12 cellular contexts compared by ENCODE assay signal in genomic region chr4:40998680-40999358, GRCh38.
DNase-seq lines count a peak whose midpoint lies in the region; ATAC-seq and TF ChIP-seq lines count a peak whose summit lies in the region.
"Had no signal": no experiment of that assay in that cellular context is flagged by ENCODE, and none has a peak within 500 bp of the region (broad histone marks: within the 10 kb centered on the region; RNA-seq: fewer than 3 reads in every experiment).

No MANE protein-coding gene starts in this region.

- H3K27me3 ChIP-seq in HCT116 (ENCODE audit: insufficient read depth, low read length): no peaks in the 10 kb centered on the region

- no peak overlapping the region for H2AFZ ChIP-seq in HCT116 (ENCODE audit: low read depth, low read length, poor library complexity, severe bottlenecking)

- H3K36me3 ChIP-seq in HCT116 (ENCODE audit: control insufficient read depth in 1 of 2, insufficient read depth in 2 of 2, low read length in 2 of 2): no peaks in the 10 kb centered on the region

- H3K4me3 ChIP-seq in HCT116 (replicated peaks in 1 of 2; ENCODE audit: low read depth in 1 of 2, low read length in 2 of 2): peak overlapping the region in 1 of 2 experiments; percentile 39; a peak in 2 of 4 replicates
- H3K4me3 ChIP-seq in fibroblast of pulmonary artery (replicated peaks; ENCODE audit: low read depth, low read length): no peak overlapping the region

- ATAC-seq in HCT116: peak; percentile 82
- no peak for ATAC-seq in HG03108 (IDR thresholded peaks at IDR 0.05; ENCODE audit: unreplicated experiment)
- no peak for ATAC-seq in HG02981 (IDR thresholded peaks at IDR 0.05; ENCODE audit: unreplicated experiment)
- no peak for ATAC-seq in GM21529 (IDR thresholded peaks at IDR 0.05; ENCODE audit: unreplicated experiment)

- TF ChIP-seq POLR2A in HCT116 (IDR thresholded peaks at IDR 0.05; ENCODE audit: borderline replicate concordance, extremely low read depth, insufficient read depth, insufficient read length): no peak

- CTCF ChIA-PET in HCT116 (lab: Charles Lee): interaction anchor here (0.6 to 0.9 kb wide), 3 partner anchors 22 to 422 kb away, joined by 3 read pairs; no protein-coding TSS in a partner anchor

- peak overlapping the region; percentile 37 for H3K9ac ChIP-seq in HCT116 (ENCODE audit: low read length)

- in situ Hi-C loops in G401 (cut with HindIII; ENCODE audit: low sequenced_read_pairs): no loop called here

- peaks cover 0 to 5% of the 10 kb centered on the region in 2 experiments; a peak in 1 of 4 replicates for H3K9me3 ChIP-seq in HCT116 (ENCODE audit: control insufficient read depth in 1 of 2, insufficient read depth in 1 of 2, low read depth in 1 of 2, low read length in 2 of 2)

- DNase-seq in HCT116 (ENCODE audit: low read depth, low spot score) (peak; percentile 69), RKO (ENCODE audit: low spot score) (peak; percentile 27), fibroblast of pulmonary artery (ENCODE audit: low read depth) (peak; percentile 80), renal cortical epithelial cell (ENCODE audit: low read depth) (peak; percentile 63), G401 (ENCODE audit: low spot score) (no peak)
- DNase-seq: activated naive CD8-positive, alpha-beta T cell treated with anti-CD3 and anti-CD28 coated beads, Interleukin-2, amount 10 ng/mL, durations not matched to agents 7 days and 5 days; DMS79; NCI-H2029 treated with DMSO at 0.1 percent for 48 hours; SHP77 had no signal

- peaks cover 32 to 68% of the 10 kb centered on the region in 2 experiments for H3K4me1 ChIP-seq in HCT116 (ENCODE audit: control insufficient read depth in 1 of 2, insufficient read depth in 2 of 2, low read length in 2 of 2)

- TSS peak; percentile 61 for BruUV-seq in HCT116 (replicated peaks; lab: Mats Ljungman, UMichigan)

- TF ChIP-seq RAD21 in HCT116 (IDR thresholded peaks at IDR 0.05; ENCODE audit: low read depth): no peak

- peaks cover 67% of the 10 kb centered on the region for H3K79me2 ChIP-seq in HCT116 (ENCODE audit: insufficient read depth, low read length)

- intact Hi-C loops in HCT116 (cut with micrococcal nuclease): no loop called here

- H3K9me2 ChIP-seq in HCT116 (ENCODE audit: insufficient read depth): no peaks in the 10 kb centered on the region

- H3K4me2 ChIP-seq in HCT116 (ENCODE audit: low read length): peak overlapping the region; percentile 69

- peak overlapping the region; percentile 66 for H3K27ac ChIP-seq in HCT116 (ENCODE audit: low read depth, low read length)

- no peaks in the 10 kb centered on the region for H4K20me1 ChIP-seq in HCT116 (ENCODE audit: insufficient read depth)

- POLR2A ChIA-PET in HCT116 (lab: Charles Lee): no interaction called here

- TF ChIP-seq CTCF in HCT116 (IDR thresholded peaks at IDR 0.05 in 2 of 3, conservative IDR thresholded peaks at IDR 0.05 in 1 of 3; ENCODE audit: borderline replicate concordance in 1 of 3, insufficient read depth in 1 of 3, low read depth in 2 of 3, low read length in 2 of 3): no peak
- no peak for TF ChIP-seq CTCF in fibroblast of pulmonary artery (IDR thresholded peaks at IDR 0.05; ENCODE audit: low read length, missing control alignments)

- RAD21 ChIA-PET in HCT116 (lab: Charles Lee; ENCODE audit: low non-redundant PET in 1 of 2, low total read pairs in 2 of 2, uncharacterized antibody in 2 of 2, unreplicated experiment in 2 of 2): no interaction called here

TF ChIP-seq in HCT116, 20 proteins besides CTCF, POLR2A, EP300 and RAD21:
- TF ChIP-seq CBX3 (IDR thresholded peaks at IDR 0.05; ENCODE audit: low read depth) (peak; percentile 92), ZFX (IDR thresholded peaks at IDR 0.05) (no peak), EZH2 (IDR thresholded peaks at IDR 0.05) (no peak), ZNF274 (IDR thresholded peaks at IDR 0.05; ENCODE audit: low read depth, low read length) (no peak), TCF7L2 (IDR thresholded peaks at IDR 0.05; ENCODE audit: borderline replicate concordance, extremely low read depth, insufficient read depth, insufficient read length) (no peak), EGR1 (IDR thresholded peaks at IDR 0.05; ENCODE audit: low read depth) (no peak), SIN3A (IDR thresholded peaks at IDR 0.05; ENCODE audit: low read depth) (0 out of 2 replicates have a peak, but pooled peaks have one; percentile 28), JUND (IDR thresholded peaks at IDR 0.05) (peak; percentile 86), POLR2AphosphoS5 (IDR thresholded peaks at IDR 0.05; ENCODE audit: low read depth, low read length) (peak; percentile 33; the same call in 1 of the 2 replicates), SRF (IDR thresholded peaks at IDR 0.05; ENCODE audit: low read depth) (no peak), SP1 (IDR thresholded peaks at IDR 0.05; ENCODE audit: low read depth) (peak; percentile 71), CEBPB (IDR thresholded peaks at IDR 0.05; ENCODE audit: low read depth) (0 out of 2 replicates have a peak, but pooled peaks have one; percentile 22), REST (IDR thresholded peaks at IDR 0.05; ENCODE audit: low read depth) (no peak), ELF1 (IDR thresholded peaks at IDR 0.05; ENCODE audit: borderline replicate concordance, low read depth) (no peak), ZBTB33 (IDR thresholded peaks at IDR 0.05; ENCODE audit: extremely low read depth, insufficient replicate concordance, low read length) (no peak), EZH2phosphoT487 (IDR thresholded peaks at IDR 0.05; ENCODE audit: borderline replicate concordance) (no peak), FOSL1 (IDR thresholded peaks at IDR 0.05; ENCODE audit: low read depth) (peak; percentile 86), YY1 (IDR thresholded peaks at IDR 0.05; ENCODE audit: extremely low read depth, insufficient replicate concordance, low read depth, low read length) (no peak)
- TF ChIP-seq, protein P1, sequence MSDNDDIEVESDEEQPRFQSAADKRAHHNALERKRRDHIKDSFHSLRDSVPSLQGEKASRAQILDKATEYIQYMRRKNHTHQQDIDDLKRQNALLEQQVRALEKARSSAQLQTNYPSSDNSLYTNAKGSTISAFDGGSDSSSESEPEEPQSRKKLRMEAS (IDR thresholded peaks at IDR 0.05): peak; percentile 42; the same call in 1 of the 2 replicates
- TF ChIP-seq, protein P2, sequence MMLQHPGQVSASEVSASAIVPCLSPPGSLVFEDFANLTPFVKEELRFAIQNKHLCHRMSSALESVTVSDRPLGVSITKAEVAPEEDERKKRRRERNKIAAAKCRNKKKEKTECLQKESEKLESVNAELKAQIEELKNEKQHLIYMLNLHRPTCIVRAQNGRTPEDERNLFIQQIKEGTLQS (IDR thresholded peaks at IDR 0.05): no peak
